In the genomic region with DNA sequence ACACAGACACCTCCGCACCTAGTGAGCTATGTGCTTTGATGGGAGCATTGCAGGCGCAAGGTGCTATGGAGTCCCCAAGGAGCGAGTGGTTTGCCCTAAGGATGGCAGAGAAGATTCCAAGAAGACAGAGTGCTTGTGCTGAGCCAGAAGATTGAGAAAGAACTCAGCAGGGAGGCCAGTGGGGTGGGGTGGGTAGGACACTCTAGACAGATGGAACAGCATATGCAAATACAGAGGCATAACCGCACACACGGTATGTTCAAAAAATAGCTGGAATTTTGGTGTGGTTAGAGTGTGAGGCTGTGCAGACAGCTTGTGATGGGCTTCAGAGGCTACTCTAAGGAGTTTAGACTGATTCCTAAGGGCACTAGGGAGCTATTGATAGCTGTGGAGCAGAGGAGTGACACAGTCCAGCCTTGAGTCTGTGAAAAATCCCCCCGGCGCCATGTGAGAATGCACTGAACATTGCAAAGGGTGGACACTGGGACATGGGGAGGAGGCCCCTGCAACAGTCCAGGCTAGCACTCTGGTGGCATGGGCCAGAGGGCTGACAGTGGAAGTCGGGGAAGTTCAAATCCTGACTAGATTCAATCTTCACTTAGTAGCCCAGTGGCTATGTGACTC, we compare ENCODE assay signal across 27 cellular contexts. TPM values are rescaled to one million over a fixed set of nuclear protein-coding genes. Genes with fewer than 3 reads are reported as not detected.
DNase-seq lines count a peak whose midpoint lies in the region; ATAC-seq, FAIRE-seq and TF ChIP-seq lines count a peak whose summit lies in the region.
"Had no signal": no experiment of that assay in that cellular context is flagged by ENCODE, and none has a peak within 500 bp of the region (broad histone marks: within the 10 kb centered on the region; RNA-seq: fewer than 3 reads in every experiment).

No MANE protein-coding gene starts in this region.

- H3K27ac ChIP-seq in BLaER1 treated with 17β-estradiol and CSF1 and Interleukin-3, amounts not matched to agents 10 nM and 100 nM, result peak overlapping the region in 3 of 11 experiments; percentile 65 to 67 (median 66); a peak in 3 of 22 replicates
- H3K27ac ChIP-seq in OCI-LY3 (ENCODE audit: low read length), result no peak overlapping the region
- H3K27ac ChIP-seq: gastroesophageal sphincter, HL-60, SJCRH30, testis, vagina had no signal

- peak overlapping the region in 3 of 11 experiments; percentile 16 to 72 (median 66); a peak in 3 of 22 replicates for H3K9ac ChIP-seq in BLaER1 treated with 17β-estradiol and CSF1 and Interleukin-3, amounts not matched to agents 10 nM and 100 nM
- peak overlapping the region; percentile 84; the same call in 1 of the 2 replicates for H3K9ac ChIP-seq in OCI-LY3 (ENCODE audit: low read length)

- peak overlapping the region; percentile 56 to 99 (median 97) for H3K27ac Mint-ChIP-seq in naive B cell
- H3K27ac Mint-ChIP-seq: progenitor cell of endocrine pancreas had no signal

- no peaks in the 10 kb centered on the region for H3K36me3 Mint-ChIP-seq in naive B cell
- H3K36me3 Mint-ChIP-seq: brain, immature natural killer cell had no signal

- no peaks in the 10 kb centered on the region for H3K9me3 ChIP-seq in BLaER1 treated with 17β-estradiol and CSF1 and Interleukin-3, amounts not matched to agents 10 nM and 100 nM (replicated peaks in 1 of 11)
- no peaks in the 10 kb centered on the region for H3K9me3 ChIP-seq in OCI-LY3 (ENCODE audit: insufficient read depth, low read length)
- H3K9me3 ChIP-seq: gastroesophageal sphincter, SJCRH30, testis, vagina had no signal

- no peak for TF ChIP-seq CTCF in OCI-LY3 (IDR thresholded peaks at IDR 0.05; ENCODE audit: low read depth, low read length)

- no peak overlapping the region for H2AFZ ChIP-seq in OCI-LY3 (ENCODE audit: low read depth, low read length)

- no peaks in the 10 kb centered on the region for H3K27me3 Mint-ChIP-seq in naive B cell
- H3K27me3 Mint-ChIP-seq: brain; CD4-positive, CD25-positive, alpha-beta regulatory T cell had no signal

- H3K79me2 ChIP-seq in OCI-LY3 (ENCODE audit: low read length), result peaks cover 5% of the 10 kb centered on the region; the same call in 1 of the 2 replicates

- 0 out of 22 replicates have a peak, but pooled peaks cover 0 to 3% (median 0%) of the 10 kb centered on the region in 11 experiments for H3K36me3 ChIP-seq in BLaER1 treated with 17β-estradiol and CSF1 and Interleukin-3, amounts not matched to agents 10 nM and 100 nM
- no peaks in the 10 kb centered on the region for H3K36me3 ChIP-seq in OCI-LY3 (replicated peaks; ENCODE audit: low read depth, low read length)
- H3K36me3 ChIP-seq: gastroesophageal sphincter, SJCRH30, vagina had no signal

- H3K4me1 ChIP-seq in BLaER1 treated with 17β-estradiol and CSF1 and Interleukin-3, amounts not matched to agents 10 nM and 100 nM, result peaks cover 66 to 97% (median 83%) of the 10 kb centered on the region in 10 experiments
- peaks cover 79% of the 10 kb centered on the region for H3K4me1 ChIP-seq in OCI-LY3 (ENCODE audit: low read length)
- H3K4me1 ChIP-seq: SJCRH30 had no signal

- peaks cover 17 to 70% (median 50%) of the 10 kb centered on the region in 3 donors for H3K4me1 Mint-ChIP-seq in naive B cell

- peak overlapping the region in 6 of 8 donors; percentile 4 to 79 (median 58) for H3K4me3 Mint-ChIP-seq in naive B cell
- H3K4me3 Mint-ChIP-seq: brain; CD4-positive, CD25-positive, alpha-beta regulatory T cell; immature natural killer cell had no signal

- no peaks in the 10 kb centered on the region for H3K27me3 ChIP-seq in BLaER1 treated with 17β-estradiol and CSF1 and Interleukin-3, amounts not matched to agents 10 nM and 100 nM
- no peaks in the 10 kb centered on the region for H3K27me3 ChIP-seq in OCI-LY3 (ENCODE audit: low read depth, low read length)
- H3K27me3 ChIP-seq: testis, vagina had no signal

- H4K20me1 ChIP-seq in BLaER1 treated with 17β-estradiol and CSF1 and Interleukin-3, amounts not matched to agents 10 nM and 100 nM, result peaks cover 12 to 93% (median 42%) of the 10 kb centered on the region in 11 experiments; a peak in 20 of 22 replicates
- no peaks in the 10 kb centered on the region for H4K20me1 ChIP-seq in OCI-LY3 (ENCODE audit: insufficient read depth, low read length)

- ATAC-seq in naive B cell (ENCODE audit: low read depth in 2 of 2) (no peak), HG03095 (IDR thresholded peaks at IDR 0.05; ENCODE audit: unreplicated experiment) (no peak)
- ATAC-seq: gastroesophageal sphincter, HCT116, sciatic nerve had no signal

- DNase-seq in GM18507 (ENCODE audit: extremely low spot score, insufficient read length, low read depth), result no peak
- no peak for DNase-seq in naive B cell
- DNase-seq in stimulated activated CD4-positive, alpha-beta T cell treated with anti-CD3 and anti-CD28 coated beads, Interleukin-2, amount 100 ng/mL, for 24 hours, result no peak
- DNase-seq in NCI-H1694 treated with DMSO at 0.1 percent for 48 hours (lab: John Stamatoyannopoulos, UW), result no peak
- no peak for DNase-seq in NCI-H226
- DNase-seq: activated CD4-positive, CD25-positive, alpha-beta regulatory T cell treated with anti-CD3 and anti-CD28 coated beads, Interleukin-2, amount 50 U/mL, for 72 hours; activated naive CD4-positive, alpha-beta T cell treated with Interleukin-2 at 50 U/mL for 16 hours; CD4-positive, CD25-positive, alpha-beta regulatory T cell; hypothalamus; immature natural killer cell; NCI-H1048; NCI-H187 treated with DMSO at 0.1 percent for 48 hours; SJCRH30; stimulated activated naive CD4-positive, alpha-beta T cell treated with Interleukin-2 at 50 U/mL for 16 hours; testis had no signal

- no peaks in the 10 kb centered on the region for H3K9me3 Mint-ChIP-seq in naive B cell
- H3K9me3 Mint-ChIP-seq: brain; CD4-positive, CD25-positive, alpha-beta regulatory T cell; immature natural killer cell had no signal

- H3K4me2 ChIP-seq in BLaER1 treated with 17β-estradiol and CSF1 and Interleukin-3, amounts not matched to agents 10 nM and 100 nM, result peak overlapping the region in 9 of 11 experiments; percentile 57 to 98 (median 76); a peak in 13 of 22 replicates
- H3K4me2 ChIP-seq in OCI-LY3 (ENCODE audit: low read length), result peak overlapping the region; percentile 25

- H3K4me3 ChIP-seq in BLaER1 treated with 17β-estradiol and CSF1 and Interleukin-3, amounts not matched to agents 10 nM and 100 nM, result no peak overlapping the region
- H3K4me3 ChIP-seq in OCI-LY3 (ENCODE audit: low read length), result no peak overlapping the region
- H3K4me3 ChIP-seq: gastroesophageal sphincter, SJCRH30, testis, vagina had no signal

- peak; percentile 62 for FAIRE-seq in GM18507 (lab: Jason Lieb, UNC)
- FAIRE-seq: D721Med had no signal

RNA-seq across cellular contexts. Expression of gene DTX1, which starts 11.9 kb away (rescaled TPM):
- polyA plus RNA-seq in naive B cell (ENCODE audit: low read depth in 6 of 6), result 10 to 100 TPM in 3 of 6 donors, 1 to 10 TPM in 3; 1.9 to 16.8 (median 9.8) TPM
- polyA plus RNA-seq: fibroblast of lung had no signal
